Comparison of ENCODE assay signal across 26 cellular contexts in the genomic region with DNA sequence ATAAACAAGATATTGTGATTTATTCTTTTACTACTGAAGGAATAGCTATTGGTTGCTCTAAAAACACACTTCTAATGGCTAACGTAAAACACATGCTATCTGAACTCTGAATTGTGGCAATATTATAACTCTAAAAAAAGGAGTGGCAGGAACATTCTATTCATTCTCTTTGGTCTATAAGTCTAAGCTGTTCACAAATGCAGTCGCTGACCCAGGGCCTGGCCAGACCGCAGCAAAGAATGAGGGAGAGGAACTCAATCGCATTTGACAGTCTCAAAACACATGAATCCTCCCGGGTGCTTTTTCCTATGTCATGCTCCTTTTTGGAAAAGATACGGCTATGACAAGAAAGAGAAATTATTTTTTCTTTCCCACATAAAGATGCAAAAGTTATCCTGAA.
"Had no signal": no experiment of that assay in that cellular context is flagged by ENCODE, and none has a peak within 500 bp of the region (broad histone marks: within the 10 kb centered on the region; RNA-seq: fewer than 3 reads in every experiment).

No MANE protein-coding gene starts in this region.

- H3K4me1 Mint-ChIP-seq: activated CD4-positive, alpha-beta T cell treated with anti-CD3 and anti-CD28 coated beads for 36 hours; stimulated activated memory B cell treated with anti-CD40 and anti-IgM and Interleukin-4, amounts not matched to agents 10 μg/mL and 1 μg/mL and 100 μg/mL, for 72 hours; stimulated activated naive CD8-positive, alpha-beta T cell treated with anti-CD3 and anti-CD28 coated beads, Interleukin-15, amount 100 ng/mL, for 72 hours had no signal

- H3K4me3 Mint-ChIP-seq: activated CD4-positive, alpha-beta T cell treated with anti-CD3 and anti-CD28 coated beads for 36 hours; activated naive CD8-positive, alpha-beta T cell; activated T-cell treated with anti-CD3 and anti-CD28 coated beads, Interleukin-2, amount 50 U/mL, for 72 hours; nephron; stimulated activated memory B cell treated with anti-CD40 and anti-IgM and Interleukin-4, amounts not matched to agents 10 μg/mL and 1 μg/mL and 100 μg/mL, for 72 hours; stimulated activated naive CD8-positive, alpha-beta T cell treated with anti-CD3 and anti-CD28 coated beads, Interleukin-15, amount 100 ng/mL, for 72 hours; type B pancreatic cell had no signal

- H3K9me3 Mint-ChIP-seq: nephron; stimulated activated memory B cell treated with anti-CD40 and anti-IgM and Interleukin-4, amounts not matched to agents 10 μg/mL and 1 μg/mL and 100 μg/mL, for 72 hours; type B pancreatic cell had no signal

- H3K4me3 ChIP-seq: heart right ventricle, left lung, lower lobe of right lung, uterus had no signal

- H3K27ac Mint-ChIP-seq: activated CD4-positive, alpha-beta T cell treated with anti-CD3 and anti-CD28 coated beads for 36 hours; activated naive CD8-positive, alpha-beta T cell; activated T-cell treated with anti-CD3 and anti-CD28 coated beads, Interleukin-2, amount 50 U/mL, for 72 hours; progenitor cell of endocrine pancreas; stimulated activated memory B cell treated with anti-CD40 and anti-IgM and Interleukin-4, amounts not matched to agents 10 μg/mL and 1 μg/mL and 100 μg/mL, for 72 hours; stimulated activated naive CD8-positive, alpha-beta T cell treated with anti-CD3 and anti-CD28 coated beads, Interleukin-15, amount 100 ng/mL, for 72 hours; type B pancreatic cell had no signal

- H3K36me3 Mint-ChIP-seq: activated naive CD8-positive, alpha-beta T cell; stimulated activated memory B cell treated with anti-CD40 and anti-IgM and Interleukin-4, amounts not matched to agents 10 μg/mL and 1 μg/mL and 100 μg/mL, for 72 hours; type B pancreatic cell had no signal

- DNase-seq: activated CD4-positive, alpha-beta T cell treated with anti-CD3 and anti-CD28 coated beads for 36 hours; activated CD4-positive, alpha-beta T cell treated with anti-CD3 and anti-CD28 coated beads, Interleukin-2, amount 50 U/mL, for 4 hours; activated CD4-positive, CD25-positive, alpha-beta regulatory T cell; activated naive CD4-positive, alpha-beta T cell treated with Interleukin-2 at 50 U/mL for 16 hours; activated T-cell treated with anti-CD3 and anti-CD28 coated beads for 4 hours; activated T-cell treated with anti-CD3 and anti-CD28 coated beads, Interleukin-2, amount 50 U/mL, for 72 hours; caudate nucleus; cortex of kidney; foreskin melanocyte; heart right ventricle; kidney glomerular epithelial cell; left lung; lower lobe of right lung; mesenchymal stem cell; small intestine; stimulated activated CD4-positive, alpha-beta T cell treated with anti-CD3 and anti-CD28 coated beads, Interleukin-1b, Interleukin-23, amount 100 ng/mL, for 48 hours; stimulated activated CD4-positive, alpha-beta T cell treated with anti-CD3 and anti-CD28 coated beads, Interleukin-4, amount 100 ng/mL, for 4 hours; stimulated activated CD8-positive, alpha-beta memory T cell treated with anti-CD3 and anti-CD28 coated beads, Interleukin-4, amount 100 ng/mL, for 48 hours; stimulated activated naive CD8-positive, alpha-beta T cell treated with anti-CD3 and anti-CD28 coated beads, Interleukin-15, amount 100 ng/mL, for 72 hours; substantia nigra; uterus had no signal

- H3K27me3 Mint-ChIP-seq: activated CD4-positive, alpha-beta T cell treated with anti-CD3 and anti-CD28 coated beads for 36 hours; progenitor cell of endocrine pancreas; stimulated activated memory B cell treated with anti-CD40 and anti-IgM and Interleukin-4, amounts not matched to agents 10 μg/mL and 1 μg/mL and 100 μg/mL, for 72 hours; stimulated activated naive CD8-positive, alpha-beta T cell treated with anti-CD3 and anti-CD28 coated beads, Interleukin-15, amount 100 ng/mL, for 72 hours had no signal
